In genomic region chr1:52751589-52752306, GRCh38 we compare ENCODE assay signal across 1 cellular context.
TF ChIP-seq lines count a peak whose summit lies in the region.

No MANE protein-coding gene starts in this region.

TF ChIP-seq in HEK293, 187 proteins besides CTCF, POLR2A, EP300 and RAD21 (continued from another document):
- TF ChIP-seq PRDM10 (tag by site-specific recombination; IDR thresholded peaks at IDR 0.05) (peak; percentile 35; the same call in 1 of the 2 replicates), ZFP69B (tag by site-specific recombination; IDR thresholded peaks at IDR 0.05) (no peak)
